1 cellular context compared by ENCODE assay signal in genomic region chr6:31949926-31950548, GRCh38.
A peak's percentile ranks its signal among the peaks of the same experiment; 100 is the strongest.
TF ChIP-seq lines count a peak whose summit lies in the region.

No MANE protein-coding gene starts in this region.

TF ChIP-seq in HepG2, 621 proteins besides CTCF, POLR2A, EP300 and RAD21:
- no peak for TF ChIP-seq GZF1 (CRISPR knock-in tag; IDR thresholded peaks at IDR 0.05)
- TF ChIP-seq ZNF326 (CRISPR knock-in tag; IDR thresholded peaks at IDR 0.05; ENCODE audit: borderline replicate concordance) = no peak
- TF ChIP-seq BORCS8-MEF2B (CRISPR knock-in tag; IDR thresholded peaks at IDR 0.05) = no peak
- TF ChIP-seq PAF1 (CRISPR knock-in tag; IDR thresholded peaks at IDR 0.05) = peak; percentile 72
- TF ChIP-seq ZNF7 (CRISPR knock-in tag; IDR thresholded peaks at IDR 0.05) = no peak
- TF ChIP-seq SNAPC2 (CRISPR knock-in tag; IDR thresholded peaks at IDR 0.05) = no peak
- no peak for TF ChIP-seq U2AF2 (IDR thresholded peaks at IDR 0.05; ENCODE audit: low read depth, low read length)
- TF ChIP-seq SOX13 (IDR thresholded peaks at IDR 0.05) = 0 out of 2 replicates have a peak, but pooled peaks have one; percentile 8
- TF ChIP-seq SOX13 (CRISPR knock-in tag; conservative IDR thresholded peaks at IDR 0.05 in 1 of 2, IDR thresholded peaks at IDR 0.05 in 1 of 2) = no peak
- no peak for TF ChIP-seq CHD4 (IDR thresholded peaks at IDR 0.05; ENCODE audit: borderline replicate concordance, low read length)
- no peak for TF ChIP-seq ZNF564 (CRISPR knock-in tag; IDR thresholded peaks at IDR 0.05)
- peak; percentile 82 for TF ChIP-seq MAFF (IDR thresholded peaks at IDR 0.05; ENCODE audit: low read depth, low read length)
- TF ChIP-seq SSRP1 (CRISPR knock-in tag; IDR thresholded peaks at IDR 0.05) = peak; percentile 68; the same call in 1 of the 2 replicates
- TF ChIP-seq ATF3 (CRISPR knock-in tag; IDR thresholded peaks at IDR 0.05) = no peak
- TF ChIP-seq RFXANK (CRISPR knock-in tag; IDR thresholded peaks at IDR 0.05) = no peak
- TF ChIP-seq ZNF468 (CRISPR knock-in tag; IDR thresholded peaks at IDR 0.05) = 0 out of 2 replicates have a peak, but pooled peaks have one; percentile 9
- TF ChIP-seq POLR2AphosphoS5 (IDR thresholded peaks at IDR 0.05; ENCODE audit: low read depth, low read length) = peak; percentile 35; the same call in 1 of the 2 replicates
- no peak for TF ChIP-seq ZBTB40 (IDR thresholded peaks at IDR 0.05)
- peak; percentile 44; the same call in 1 of the 2 replicates for TF ChIP-seq ZBTB40 (CRISPR knock-in tag; IDR thresholded peaks at IDR 0.05)
- peak; percentile 34; the same call in 1 of the 2 replicates for TF ChIP-seq ZNF891 (CRISPR knock-in tag; IDR thresholded peaks at IDR 0.05)
- no peak for TF ChIP-seq GLI4 (CRISPR knock-in tag; IDR thresholded peaks at IDR 0.05; ENCODE audit: borderline replicate concordance)
- no peak for TF ChIP-seq ELK4 (CRISPR knock-in tag; IDR thresholded peaks at IDR 0.05; ENCODE audit: borderline replicate concordance)
- TF ChIP-seq POLR2G (IDR thresholded peaks at IDR 0.05; ENCODE audit: low read depth, low read length) = peak; percentile 61
- TF ChIP-seq PRPF4 (IDR thresholded peaks at IDR 0.05; ENCODE audit: low read depth, low read length, poor library complexity, severe bottlenecking) = no peak
- no peak for TF ChIP-seq SMARCE1 (IDR thresholded peaks at IDR 0.05; ENCODE audit: borderline replicate concordance)
- no peak for TF ChIP-seq ZNF501 (CRISPR knock-in tag; IDR thresholded peaks at IDR 0.05)
- TF ChIP-seq ZNF713 (CRISPR knock-in tag; IDR thresholded peaks at IDR 0.05) = no peak
- TF ChIP-seq ZNF101 (CRISPR knock-in tag; IDR thresholded peaks at IDR 0.05; ENCODE audit: borderline replicate concordance, low read depth) = no peak
- no peak for TF ChIP-seq KLF15 (CRISPR knock-in tag; IDR thresholded peaks at IDR 0.05; ENCODE audit: borderline replicate concordance)
- TF ChIP-seq ZBTB3 (CRISPR knock-in tag; IDR thresholded peaks at IDR 0.05; ENCODE audit: borderline replicate concordance, low read depth) = no peak
- no peak for TF ChIP-seq ELF3 (CRISPR knock-in tag; IDR thresholded peaks at IDR 0.05)
- no peak for TF ChIP-seq MAFG (CRISPR knock-in tag; IDR thresholded peaks at IDR 0.05)
- 0 out of 2 replicates have a peak, but pooled peaks have one; percentile 53 for TF ChIP-seq ZFYVE20 (CRISPR knock-in tag; IDR thresholded peaks at IDR 0.05; ENCODE audit: borderline replicate concordance, low read depth)
- TF ChIP-seq ZNF280D (CRISPR knock-in tag; IDR thresholded peaks at IDR 0.05) = no peak
- TF ChIP-seq ZBTB49 (CRISPR knock-in tag; IDR thresholded peaks at IDR 0.05; ENCODE audit: borderline replicate concordance) = no peak
- peak; percentile 88 to 92 for TF ChIP-seq MAFK (conservative IDR thresholded peaks at IDR 0.05 in 1 of 2, IDR thresholded peaks at IDR 0.05 in 1 of 2; ENCODE audit: low read length in 2 of 2)
